22 cellular contexts compared by ENCODE assay signal in the genomic region with DNA sequence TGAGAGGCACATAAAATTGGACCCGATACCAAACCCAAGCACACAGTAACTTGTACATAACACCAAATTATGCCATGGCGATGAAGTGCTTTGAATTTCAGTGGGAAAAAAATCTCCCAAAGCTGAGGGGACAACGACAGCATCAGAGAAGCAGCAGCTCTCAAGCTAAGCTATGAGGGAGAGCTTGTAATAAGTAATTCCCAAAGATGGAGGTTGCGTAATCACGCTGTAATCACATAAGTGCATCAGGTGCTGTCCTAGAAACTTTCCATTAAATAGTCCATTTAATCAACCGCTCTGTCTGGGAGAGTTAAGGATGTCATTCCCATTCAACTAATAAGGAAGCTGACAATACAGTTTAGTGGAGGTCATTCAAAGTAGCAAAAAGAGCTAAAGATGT. TPM values are rescaled to one million over a fixed set of nuclear protein-coding genes. Genes with fewer than 3 reads are reported as not detected.
A peak's percentile ranks its signal among the peaks of the same experiment; 100 is the strongest.
DNase-seq lines count a peak whose midpoint lies in the region; ATAC-seq, FAIRE-seq and TF ChIP-seq lines count a peak whose summit lies in the region.
"Had no signal": no experiment of that assay in that cellular context is flagged by ENCODE, and none has a peak within 500 bp of the region (broad histone marks: within the 10 kb centered on the region; RNA-seq: fewer than 3 reads in every experiment).

No MANE protein-coding gene starts in this region.

- TF ChIP-seq CTCF in IMR-90 (conservative IDR thresholded peaks at IDR 0.05; ENCODE audit: low read depth, low read length): no peak
- TF ChIP-seq CTCF in H1 (IDR thresholded peaks at IDR 0.05; ENCODE audit: control extremely low read depth in 1 of 3, insufficient read depth in 1 of 3, low read depth in 1 of 3, low read length in 3 of 3): no peak
- TF ChIP-seq CTCF in dorsolateral prefrontal cortex (IDR thresholded peaks at IDR 0.05 in 54 of 56, conservative IDR thresholded peaks at IDR 0.05 in 2 of 56; ENCODE audit: low read depth in 1 of 56, partially characterized antibody in 56 of 56): no peak

- no peak overlapping the region for H2AK5ac ChIP-seq in IMR-90 (ENCODE audit: low read depth, low read length)
- H2AK5ac ChIP-seq in H1 (ENCODE audit: low read depth, low read length): no peak overlapping the region

- dilution Hi-C loops in IMR-90 (cut with HindIII; ENCODE audit: low sequenced_read_pairs, unreplicated experiment): no loop called here

- H3K56ac ChIP-seq in IMR-90 (ENCODE audit: extremely low read depth, insufficient read depth, low read length) (no peak overlapping the region), H1 (replicated peaks; ENCODE audit: insufficient read length, low read depth, low read length) (no peak overlapping the region)

- H2BK15ac ChIP-seq in IMR-90 (ENCODE audit: low read depth, low read length) (no peak overlapping the region), H1 (ENCODE audit: low read length) (no peak overlapping the region)

- TF ChIP-seq POLR2A in IMR-90 (IDR thresholded peaks at IDR 0.05; ENCODE audit: low read depth, low read length): no peak
- TF ChIP-seq POLR2A in H1 (IDR thresholded peaks at IDR 0.05; ENCODE audit: control extremely low read depth in 1 of 2, low read depth in 2 of 2, low read length in 2 of 2): no peak

- TF ChIP-seq EP300 in H1 (IDR thresholded peaks at IDR 0.05; ENCODE audit: borderline replicate concordance in 1 of 2, low read depth in 2 of 2, low read length in 2 of 2): no peak

- WGBS in IMR-90 (ENCODE audit: extremely low coverage in 2 of 2, insufficient read length in 1 of 2), 2 experiments: no CpG with 5 or more reads among the region's 6 CpGs
- WGBS in H1 (ENCODE audit: extremely low coverage in 1 of 2, insufficient coverage in 1 of 2, insufficient read length in 1 of 2, insufficient replicate concordance in 2 of 2, low coverage in 1 of 2, low lambda C conversion rate in 2 of 2, missing lambda C conversion rate in 1 of 2), 2 experiments: 88% methylated on average over 6 of the region's 6 CpGs; no CpG with 5 or more reads in 1 of the 2 experiments

- H3K4ac ChIP-seq in IMR-90 (ENCODE audit: low read depth, low read length) (no peak overlapping the region), H1 (replicated peaks; ENCODE audit: insufficient read length, low read depth, low read length) (no peak overlapping the region)

- DNase-seq in IMR-90: no peak
- peak; percentile 92 for DNase-seq in NCI-H82 (lab: John Stamatoyannopoulos, UW)
- DNase-seq in H1 (ENCODE audit: low read depth in 1 of 2, low spot score in 2 of 2): no peak
- DNase-seq in hippocampal formation (lab: John Stamatoyannopoulos, UW): no peak
- DNase-seq in retina: no peak
- DNase-seq in dorsolateral prefrontal cortex: no peak
- DNase-seq: ACHN; BE2C; C1 segment of cervical spinal cord; CD4-positive, CD25-positive, alpha-beta regulatory T cell; CD8-positive, alpha-beta memory T cell; COR-L47; DMS 273 treated with DMSO at 0.1 percent for 48 hours; GM23248; HCEC 1CT; HFFc6 had no signal

- POLR2A ChIA-PET in IMR-90 (lab: Charles Lee; ENCODE audit: unreplicated experiment): no interaction called here
- POLR2A ChIA-PET in H1 (lab: Charles Lee; ENCODE audit: partially characterized antibody): no interaction called here

- H3K36me3 ChIP-seq in IMR-90 (ENCODE audit: control insufficient read depth, insufficient read depth, low read length) (no peaks in the 10 kb centered on the region), H1 (ENCODE audit: control insufficient read depth in 2 of 4, insufficient read depth in 4 of 4, low read length in 3 of 4) (no peaks in the 10 kb centered on the region)
- H3K36me3 ChIP-seq: BE2C had no signal

- H4K91ac ChIP-seq in IMR-90 (ENCODE audit: insufficient read depth, low read depth, low read length) (no peak overlapping the region), H1 (replicated peaks; ENCODE audit: insufficient read length, low read length) (no peak overlapping the region)

- H3K9me1 ChIP-seq in IMR-90 (ENCODE audit: insufficient read depth, low read length): no peaks in the 10 kb centered on the region

- no peaks in the 10 kb centered on the region for H3K27me3 ChIP-seq in IMR-90 (ENCODE audit: control insufficient read depth, insufficient read depth, low read length)
- no peaks in the 10 kb centered on the region for H3K27me3 ChIP-seq in H1 (replicated peaks in 1 of 4; ENCODE audit: control insufficient read depth in 3 of 4, extremely low read depth in 1 of 4, insufficient read depth in 3 of 4, low read length in 3 of 4)
- peaks cover 0 to 7% (median 0%) of the 10 kb centered on the region in 45 donors for H3K27me3 ChIP-seq in dorsolateral prefrontal cortex
- H3K27me3 ChIP-seq: BE2C had no signal

- no peak overlapping the region for H3K4me2 ChIP-seq in IMR-90 (ENCODE audit: low read depth, low read length)
- no peak overlapping the region for H3K4me2 ChIP-seq in H1 (ENCODE audit: insufficient read depth in 1 of 2, low read depth in 2 of 2, low read length in 2 of 2)

- BruUV-seq in IMR-90 (replicated peaks; lab: Mats Ljungman, UMichigan): no TSS peak

- H4K5ac ChIP-seq in IMR-90 (ENCODE audit: low read depth, low read length) (no peak overlapping the region), H1 (ENCODE audit: insufficient read length, low read depth, low read length) (no peak overlapping the region)

- no peak overlapping the region for H2BK20ac ChIP-seq in IMR-90 (ENCODE audit: low read depth, low read length)
- H2BK20ac ChIP-seq in H1 (ENCODE audit: low read length): no peak overlapping the region

- in situ Hi-C loops in IMR-90 (cut with MboI; ENCODE audit: low sequenced_read_pairs): loop anchor here (25.0 kb wide), 1 partner anchor 1989 kb away; no protein-coding TSS in a partner anchor

- H3K9ac ChIP-seq in IMR-90 (ENCODE audit: low read depth, low read length) (no peak overlapping the region), H1 (replicated peaks in 1 of 4; ENCODE audit: extremely low read depth in 1 of 4, low read depth in 3 of 4, low read length in 3 of 4) (no peak overlapping the region)
- H3K9ac ChIP-seq: GM23248 had no signal

- H3K14ac ChIP-seq in IMR-90 (replicated peaks; ENCODE audit: low read depth, low read length): no peak overlapping the region
- H3K14ac ChIP-seq in H1 (ENCODE audit: insufficient read length): no peak overlapping the region

- no peak overlapping the region for H2AK9ac ChIP-seq in IMR-90 (replicated peaks; ENCODE audit: low read depth, low read length, poor library complexity)

- ATAC-seq in IMR-90 (ENCODE audit: low read depth): no peak

- no peak overlapping the region for H2BK12ac ChIP-seq in H1 (ENCODE audit: low read depth, low read length)

- TF ChIP-seq RAD21 in IMR-90 (IDR thresholded peaks at IDR 0.05; ENCODE audit: low read length): no peak
- no peak for TF ChIP-seq RAD21 in H1 (IDR thresholded peaks at IDR 0.05 in 1 of 2, conservative IDR thresholded peaks at IDR 0.05 in 1 of 2; ENCODE audit: low read depth in 2 of 2, low read length in 2 of 2)

- H3K18ac ChIP-seq in IMR-90 (ENCODE audit: low read depth, low read length) (no peak overlapping the region), H1 (ENCODE audit: extremely low read depth, low read length) (no peak overlapping the region)

- H3K4me3 ChIP-seq in IMR-90 (ENCODE audit: insufficient read depth, low read depth, low read length) (no peak overlapping the region), H1 (ENCODE audit: extremely low read depth in 1 of 4, insufficient read depth in 2 of 4, low read depth in 3 of 4, low read length in 4 of 4) (no peak overlapping the region), dorsolateral prefrontal cortex (no peak overlapping the region)
- H3K4me3 ChIP-seq: GM23248 had no signal

- H4K8ac ChIP-seq in IMR-90 (ENCODE audit: low read depth in 2 of 2, low read length in 2 of 2): no peak overlapping the region
- H4K8ac ChIP-seq in H1 (ENCODE audit: extremely low read depth, insufficient read depth, low read length): no peak overlapping the region

- H3K23me2 ChIP-seq in H1 (ENCODE audit: low read depth, low read length): peaks cover 2% of the 10 kb centered on the region; the same call in 1 of the 2 replicates

- no peak for FAIRE-seq in H1 (lab: Jason Lieb, UNC)
- FAIRE-seq: A204.1, G401.6, GM12891, GM19239, H54, HTR-8/SVneo had no signal

- CTCF ChIA-PET in IMR-90 (lab: Yijun Ruan, JAX): interaction anchor here (1.0 kb wide), 1 partner anchor 10 kb away, joined by 4 read pairs; no protein-coding TSS in a partner anchor
- CTCF ChIA-PET in H1 (lab: Charles Lee; ENCODE audit: partially characterized antibody): interaction anchor here (0.8 to 3.8 kb wide), 7 partner anchors 11 to 236 kb away, joined by 3 to 22 read pairs (median 4); no protein-coding TSS in a partner anchor

- H3K79me1 ChIP-seq in IMR-90 (ENCODE audit: low read depth in 1 of 2, low read length in 2 of 2) (no peaks in the 10 kb centered on the region), H1 (ENCODE audit: low read depth, low read length) (no peaks in the 10 kb centered on the region)

- H4K20me1 ChIP-seq in IMR-90 (ENCODE audit: insufficient read depth, low read length) (no peaks in the 10 kb centered on the region), H1 (replicated peaks in 1 of 2; ENCODE audit: control insufficient read depth in 1 of 2, insufficient read depth in 2 of 2, low read length in 2 of 2) (no peaks in the 10 kb centered on the region)

- H2BK5ac ChIP-seq in IMR-90 (ENCODE audit: low read depth, low read length, poor library complexity, severe bottlenecking) (no peak overlapping the region), H1 (ENCODE audit: low read depth, low read length) (no peak overlapping the region)

- H3K4me1 ChIP-seq in IMR-90 (ENCODE audit: control insufficient read depth, insufficient read depth, low read length) (peaks cover 2% of the 10 kb centered on the region; the same call in 1 of the 2 replicates), H1 (replicated peaks in 1 of 4; ENCODE audit: control insufficient read depth in 3 of 4, insufficient read depth in 4 of 4, low read length in 3 of 4) (no peaks in the 10 kb centered on the region)
- H3K4me1 ChIP-seq: BE2C had no signal

- intact Hi-C loops in IMR-90 (cut with micrococcal nuclease): no loop called here
- intact Hi-C loops in dorsolateral prefrontal cortex (cut with DNase I): no loop called here

- H2AFZ ChIP-seq in IMR-90 (replicated peaks; ENCODE audit: low read length, poor library complexity): no peak overlapping the region
- H2AFZ ChIP-seq in H1 (ENCODE audit: low read length): no peak overlapping the region
- H2AFZ ChIP-seq: GM23248 had no signal

- no peaks in the 10 kb centered on the region for H3K79me2 ChIP-seq in H1 (ENCODE audit: control insufficient read depth in 1 of 2, insufficient read depth in 2 of 2, low read length in 2 of 2)

- H3K27ac ChIP-seq in IMR-90 (ENCODE audit: insufficient read depth, low read length) (no peak overlapping the region), H1 (ENCODE audit: low read depth, low read length) (no peak overlapping the region), dorsolateral prefrontal cortex (no peak overlapping the region)
- H3K27ac ChIP-seq: GM23248 had no signal

- H3K23ac ChIP-seq in IMR-90 (ENCODE audit: low read depth, low read length) (no peak overlapping the region), H1 (ENCODE audit: insufficient read length) (no peak overlapping the region)

- H3K9me3 ChIP-seq in IMR-90 (ENCODE audit: control insufficient read depth, insufficient read depth, low read length): no peaks in the 10 kb centered on the region
- no peaks in the 10 kb centered on the region for H3K9me3 ChIP-seq in H1 (ENCODE audit: insufficient read depth in 2 of 2, low read depth in 1 of 2, low read length in 1 of 2)
- H3K9me3 ChIP-seq: BE2C had no signal

- H2BK120ac ChIP-seq in IMR-90 (ENCODE audit: low read depth, low read length): no peak overlapping the region
- H2BK120ac ChIP-seq in H1 (replicated peaks; ENCODE audit: low read depth, low read length): no peak overlapping the region

RNA-seq across cellular contexts. Expression of a gene that starts 37.6 kb away (rescaled TPM):
- total RNA-seq in IMR-90 (2012; rRNA removed) (not detected in 2 replicates), dorsolateral prefrontal cortex (not detected)
- polyA plus RNA-seq in IMR-90 (2012; rRNA removed) (not detected in 2 replicates), H1 (2011; rRNA removed) (not detected in 2 replicates)
- not detected in 2 replicates for polyA plus RNA-seq in IMR-90 (2012; cell fraction: cytosol; rRNA removed)
- not detected in 2 replicates for polyA plus RNA-seq in IMR-90 (2012; cell fraction: nucleus; rRNA removed; ENCODE audit: low replicate concordance)
- total RNA-seq in H1 (2021; fragmentation: NEBNext Ultra II Directional; extraction: Animal tissue kit (Norgen Biotek cat#: 25700)): not detected in 2 replicates
- not detected for polyA plus RNA-seq in H1 (2011; cell fraction: cytosol; rRNA removed)
- polyA plus RNA-seq in H1 (2011; cell fraction: nucleus; rRNA removed): not detected
- polyA plus RNA-seq in H1 (2012, experiment 1 of 2): not detected in 4 replicates
- not detected for polyA plus RNA-seq in H1 (2012, experiment 2 of 2)
- not detected for polyA plus RNA-seq in H1 (2013, experiment 1 of 2)
- not detected for polyA plus RNA-seq in H1 (2013, experiment 2 of 2)
- polyA minus RNA-seq in H1 (2011; rRNA and poly(A)+ RNA removed): not detected in 2 replicates
- not detected for polyA minus RNA-seq in H1 (2011; cell fraction: cytosol; rRNA and poly(A)+ RNA removed)
- not detected for polyA minus RNA-seq in H1 (2011; cell fraction: nucleus; rRNA and poly(A)+ RNA removed)
- total RNA-seq: CD4-positive, CD25-positive, alpha-beta regulatory T cell; CD8-positive, alpha-beta memory T cell; GM23248; HFFc6 had no signal
- polyA plus RNA-seq: CD4-positive, CD25-positive, alpha-beta regulatory T cell; CD8-positive, alpha-beta memory T cell; GM23248 had no signal
